Comparison of ENCODE assay signal across 1 cellular context in genomic region chr2:42065753-42066152, GRCh38. TPM values are rescaled to one million over a fixed set of nuclear protein-coding genes. Genes with fewer than 3 reads are reported as not detected.
"Had no signal": no experiment of that assay in that cellular context is flagged by ENCODE, and none has a peak within 500 bp of the region (broad histone marks: within the 10 kb centered on the region; RNA-seq: fewer than 3 reads in every experiment).

No MANE protein-coding gene starts in this region.

RNA-seq across cellular contexts. Expression of gene PKDCC, which starts 17.9 kb away (rescaled TPM):
- total RNA-seq: OCI-LY7 had no signal
